ENCODE assay signal across 28 cellular contexts in genomic region chr7:7344583-7344982, GRCh38.
"Had no signal": no experiment of that assay in that cellular context is flagged by ENCODE, and none has a peak within 500 bp of the region (broad histone marks: within the 10 kb centered on the region; RNA-seq: fewer than 3 reads in every experiment).

No MANE protein-coding gene starts in this region.

- H3K4me1 ChIP-seq: adrenal gland, body of pancreas, breast epithelium, SJCRH30 had no signal

- ATAC-seq: activated CD4-positive, alpha-beta T cell treated with anti-CD3 and anti-CD28 coated beads for 36 hours; activated CD4-positive, CD25-positive, alpha-beta regulatory T cell treated with anti-CD3 and anti-CD28 coated beads, Interleukin-2, amount 50 U/mL, for 24 hours; activated CD8-positive, alpha-beta T cell treated with anti-CD3 and anti-CD28 coated beads, Interleukin-2, amount 10 ng/mL, durations not matched to agents 7 days and 5 days; activated naive CD4-positive, alpha-beta T cell treated with anti-CD3 and anti-CD28 coated beads, Interleukin-2, amount 50 U/mL, for 72 hours; activated T-cell treated with anti-CD3 and anti-CD28 coated beads, Interleukin-2, amount 50 U/mL, for 4 hours; body of pancreas; Panc1 had no signal

- H3K4me1 Mint-ChIP-seq: activated CD4-positive, alpha-beta T cell treated with anti-CD3 and anti-CD28 coated beads for 36 hours; activated CD4-positive, alpha-beta T cell treated with anti-CD3 and anti-CD28 coated beads, Interleukin-2, amount 10 ng/mL, durations not matched to agents 7 days and 5 days had no signal

- H3K27ac Mint-ChIP-seq: activated CD4-positive, alpha-beta T cell treated with anti-CD3 and anti-CD28 coated beads for 36 hours; activated CD4-positive, alpha-beta T cell treated with anti-CD3 and anti-CD28 coated beads, Interleukin-2, amount 10 ng/mL, durations not matched to agents 7 days and 5 days; activated CD8-positive, alpha-beta T cell treated with anti-CD3 and anti-CD28 coated beads, Interleukin-2, amount 10 ng/mL, durations not matched to agents 7 days and 5 days; activated naive CD4-positive, alpha-beta T cell treated with anti-CD3 and anti-CD28 coated beads for 36 hours; activated naive CD4-positive, alpha-beta T cell treated with anti-CD3 and anti-CD28 coated beads, Interleukin-2, amount 50 U/mL, for 72 hours; activated T-helper 1 cell treated with anti-CD3 and anti-CD28 coated beads, Interleukin-12 subunit alpha, Interleukin-12 subunit beta, Interleukin-2, Interleukin-4 antibody, amounts not matched to agents 30 ng/mL and 10 ng/mL and 1 ng/mL, durations not matched to agents 14 hours and 24 hours and 36 hours; T-helper 1 cell treated with Interleukin-12 subunit alpha and Interleukin-12 subunit beta and Interleukin-4 antibody, amounts not matched to agents 30 μg/mL and 1 μg/mL, for 36 hours; T-helper 2 cell treated with Interferon-gamma antibody and Interleukin-4, amounts not matched to agents 5 μg/mL and 100 μg/mL, for 36 hours had no signal

- H3K9me3 Mint-ChIP-seq: activated CD4-positive, alpha-beta T cell treated with anti-CD3 and anti-CD28 coated beads, Interleukin-2, amount 10 ng/mL, durations not matched to agents 7 days and 5 days; activated naive CD4-positive, alpha-beta T cell treated with anti-CD3 and anti-CD28 coated beads for 36 hours; activated naive CD4-positive, alpha-beta T cell treated with anti-CD3 and anti-CD28 coated beads, Interleukin-2, amount 50 U/mL, for 72 hours; activated T-cell treated with anti-CD3 and anti-CD28 coated beads, Interleukin-2, amount 50 U/mL, for 4 hours; activated T-helper 1 cell treated with anti-CD3 and anti-CD28 coated beads, Interleukin-12 subunit alpha, Interleukin-12 subunit beta, Interleukin-2, Interleukin-4 antibody, amounts not matched to agents 30 ng/mL and 10 ng/mL and 1 ng/mL, durations not matched to agents 14 hours and 24 hours and 36 hours; T-helper 1 cell treated with Interleukin-12 subunit alpha and Interleukin-12 subunit beta and Interleukin-4 antibody, amounts not matched to agents 30 μg/mL and 1 μg/mL, for 36 hours; T-helper 2 cell treated with Interferon-gamma antibody and Interleukin-4, amounts not matched to agents 5 μg/mL and 100 μg/mL, for 36 hours had no signal

- H3K36me3 Mint-ChIP-seq: activated naive CD4-positive, alpha-beta T cell treated with anti-CD3 and anti-CD28 coated beads, Interleukin-2, amount 50 U/mL, for 72 hours had no signal

- H3K27me3 ChIP-seq: adrenal gland, body of pancreas, breast epithelium, SJCRH30 had no signal

- H3K27ac ChIP-seq: adrenal gland, body of pancreas, breast epithelium, SJCRH30 had no signal

- DNase-seq: activated CD4-positive, alpha-beta T cell treated with anti-CD3 and anti-CD28 coated beads for 36 hours; activated CD4-positive, alpha-beta T cell treated with anti-CD3 and anti-CD28 coated beads, Interleukin-2, amount 10 ng/mL, durations not matched to agents 7 days and 5 days; activated CD4-positive, alpha-beta T cell treated with anti-CD3 and anti-CD28 coated beads, Interleukin-2, amount 50 U/mL, for 48 hours; activated CD8-positive, alpha-beta T cell treated with anti-CD3 and anti-CD28 coated beads, Interleukin-2, amount 10 ng/mL, durations not matched to agents 7 days and 5 days; activated gamma-delta T cell treated with Interleukin-2 at 50 U/mL for 16 hours; activated naive CD4-positive, alpha-beta T cell treated with anti-CD3 and anti-CD28 coated beads for 36 hours; activated T-cell treated with anti-CD3 and anti-CD28 coated beads, Interleukin-2, amount 50 U/mL, for 4 hours; adrenal gland; body of pancreas; cerebellar nuclear complex; NCI-H1092 treated with DMSO at 0.1 percent for 48 hours; NCI-H1694; NCI-H2029; NCI-H2171 treated with DMSO at 0.1 percent for 48 hours; NCI-H2227 treated with DMSO at 0.1 percent for 48 hours; NCI-H446; NCI-H510A treated with DMSO at 0.1 percent for 48 hours; NCI-H526 treated with DMSO at 0.1 percent for 48 hours; SHP77; SJCRH30; SK-N-SH had no signal

- H3K9me3 ChIP-seq: adrenal gland, body of pancreas, breast epithelium, SJCRH30, SK-N-SH had no signal

- H3K4me3 Mint-ChIP-seq: activated CD4-positive, alpha-beta T cell treated with anti-CD3 and anti-CD28 coated beads for 36 hours; activated CD4-positive, alpha-beta T cell treated with anti-CD3 and anti-CD28 coated beads, Interleukin-2, amount 10 ng/mL, durations not matched to agents 7 days and 5 days; activated CD8-positive, alpha-beta T cell treated with anti-CD3 and anti-CD28 coated beads, Interleukin-2, amount 10 ng/mL, durations not matched to agents 7 days and 5 days; activated naive CD4-positive, alpha-beta T cell treated with anti-CD3 and anti-CD28 coated beads for 36 hours; activated T-cell treated with anti-CD3 and anti-CD28 coated beads, Interleukin-2, amount 50 U/mL, for 4 hours; activated T-helper 1 cell treated with anti-CD3 and anti-CD28 coated beads, Interleukin-12 subunit alpha, Interleukin-12 subunit beta, Interleukin-2, Interleukin-4 antibody, amounts not matched to agents 30 ng/mL and 10 ng/mL and 1 ng/mL, durations not matched to agents 14 hours and 24 hours and 36 hours; T-helper 1 cell treated with Interleukin-12 subunit alpha and Interleukin-12 subunit beta and Interleukin-4 antibody, amounts not matched to agents 30 μg/mL and 1 μg/mL, for 36 hours; T-helper 2 cell treated with Interferon-gamma antibody and Interleukin-4, amounts not matched to agents 5 μg/mL and 100 μg/mL, for 36 hours had no signal

- H3K36me3 ChIP-seq: adrenal gland, breast epithelium, SJCRH30 had no signal

- H3K4me3 ChIP-seq: adrenal gland, body of pancreas, breast epithelium, SJCRH30 had no signal

- H3K9ac ChIP-seq: SK-N-SH had no signal

- H3K4me2 ChIP-seq: SK-N-SH had no signal
